ENCODE assay signal across 10 cellular contexts in the genomic region with DNA sequence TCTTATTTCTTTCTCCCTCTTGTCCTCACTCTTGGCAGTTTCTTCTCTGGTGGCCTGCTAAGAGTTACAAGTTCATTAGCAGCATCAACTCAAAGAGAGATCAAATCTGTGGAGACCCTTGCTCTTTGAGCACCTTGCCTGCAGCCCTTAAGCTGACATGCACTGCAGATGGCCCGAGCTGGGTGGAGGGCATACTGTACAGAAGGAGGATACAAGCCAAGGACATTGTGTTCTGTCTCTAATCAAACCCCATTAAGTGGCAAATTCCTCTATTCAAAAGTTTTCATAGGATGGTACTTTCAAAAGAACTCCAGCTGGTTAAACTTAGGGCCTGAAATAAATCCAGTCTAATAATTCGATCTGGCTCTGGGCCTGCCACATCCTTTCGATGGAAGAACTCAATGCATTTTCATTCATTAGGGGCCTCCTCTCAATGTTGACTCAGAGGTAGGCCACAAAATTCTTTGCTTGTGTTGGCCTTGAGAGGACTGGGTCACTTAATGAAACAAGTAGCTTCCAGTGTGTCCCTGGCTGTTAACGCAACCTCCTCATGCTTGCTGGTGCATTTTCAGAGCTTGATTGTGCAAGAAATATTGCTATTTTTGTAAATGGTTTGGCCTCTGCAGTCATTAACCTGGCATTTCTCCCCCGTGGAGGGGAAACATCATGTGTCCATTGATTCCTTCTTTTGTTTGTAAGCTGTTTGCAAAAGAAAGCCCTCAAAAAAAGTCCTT.
DNase-seq lines count a peak whose midpoint lies in the region; ATAC-seq, FAIRE-seq and TF ChIP-seq lines count a peak whose summit lies in the region.
"Had no signal": no experiment of that assay in that cellular context is flagged by ENCODE, and none has a peak within 500 bp of the region (broad histone marks: within the 10 kb centered on the region; RNA-seq: fewer than 3 reads in every experiment).

No MANE protein-coding gene starts in this region.

- TF ChIP-seq POLR2A in H54 (IDR thresholded peaks at IDR 0.05; ENCODE audit: low read depth, low read length): no peak

- DNase-seq in AG20443 (ENCODE audit: low spot score): peak; percentile 78
- DNase-seq in foreskin melanocyte: peak; percentile 35
- DNase-seq in omental fat pad (ENCODE audit: low spot score): no peak
- DNase-seq in H54 (ENCODE audit: insufficient read length, low spot score): no peak
- no peak for DNase-seq in RCC 7860 (ENCODE audit: low spot score)
- DNase-seq: activated CD4-positive, alpha-beta T cell treated with anti-CD3 and anti-CD28 coated beads for 4 hours; OCI-M1 had no signal

- peak; percentile 27; the same call in 2 of the 3 replicates for ATAC-seq in SK-N-SH treated with all-trans-retinoic acid at 6 μM for 48 hours
- ATAC-seq in omental fat pad (ENCODE audit: low FRiP score): peak; percentile 53
- ATAC-seq in HG02852 (IDR thresholded peaks at IDR 0.05; ENCODE audit: unreplicated experiment): no peak
- no peak for ATAC-seq in HG02763 (IDR thresholded peaks at IDR 0.05; ENCODE audit: unreplicated experiment)

- no peak for FAIRE-seq in H54 (lab: Jason Lieb, UNC)
- no peak for FAIRE-seq in RCC 7860 (lab: Jason Lieb, UNC)

- no peak for TF ChIP-seq CTCF in omental fat pad (IDR thresholded peaks at IDR 0.05)

TF ChIP-seq in SK-N-SH treated with all-trans-retinoic acid at 6 μM for 48 hours, 23 proteins besides CTCF, POLR2A, EP300 and RAD21:
- TF ChIP-seq TCF4 (CRISPR knock-in tag; IDR thresholded peaks at IDR 0.05; ENCODE audit: borderline replicate concordance): no peak
- TF ChIP-seq ESRRG (CRISPR knock-in tag; IDR thresholded peaks at IDR 0.05): no peak
- no peak for TF ChIP-seq GLIS3 (CRISPR knock-in tag; IDR thresholded peaks at IDR 0.05)
- no peak for TF ChIP-seq OSR1 (CRISPR knock-in tag; IDR thresholded peaks at IDR 0.05)
- TF ChIP-seq ISL1 (CRISPR knock-in tag; IDR thresholded peaks at IDR 0.05): peak; percentile 42

Comparison
In these comparisons a context has a peak if more than half of its experiments do, and no peak if none do; other contexts are left out.
1. DNase-seq: peak in AG20443 (single experiment) and foreskin melanocyte (single experiment); none in omental fat pad (single experiment), H54 (single experiment) and RCC 7860 (single experiment).
2. ATAC-seq: peak in SK-N-SH treated with all-trans-retinoic acid at 6 μM for 48 hours (single experiment) and omental fat pad (single experiment); none in HG02852 (single experiment) and HG02763 (single experiment).